In genomic region chr12:67546718-67547117, GRCh38 we compare ENCODE assay signal across 26 cellular contexts.
"Had no signal": no experiment of that assay in that cellular context is flagged by ENCODE, and none has a peak within 500 bp of the region (broad histone marks: within the 10 kb centered on the region; RNA-seq: fewer than 3 reads in every experiment).

No MANE protein-coding gene starts in this region.

- H3K36me3 Mint-ChIP-seq: IgD-negative memory B cell had no signal

- H3K9me3 Mint-ChIP-seq: activated B cell treated with CpG ODN at 0.5 μM for 24 hours, IgD-negative memory B cell had no signal

- H3K4me3 ChIP-seq: adrenal gland, breast epithelium, Peyer's patch had no signal

- H3K27ac ChIP-seq: adrenal gland, breast epithelium had no signal

- H3K9me3 ChIP-seq: adrenal gland, breast epithelium, Peyer's patch had no signal

- H3K27ac Mint-ChIP-seq: activated B cell treated with CpG ODN at 0.5 μM for 24 hours; activated CD4-positive, alpha-beta memory T cell treated with anti-CD3 and anti-CD28 coated beads, Interleukin-2, amount 10 ng/mL, durations not matched to agents 7 days and 5 days; activated naive CD8-positive, alpha-beta T cell treated with anti-CD3 and anti-CD28 coated beads, Interleukin-2, amount 10 ng/mL, durations not matched to agents 7 days and 5 days; activated T-helper 17 cell treated with anti-CD3 and anti-CD28 coated beads, Interleukin-2, amount 50 U/mL, for 72 hours; IgD-negative memory B cell had no signal

- DNase-seq: activated B cell treated with CpG ODN at 0.5 μM for 24 hours; activated CD4-positive, alpha-beta memory T cell treated with anti-CD3 and anti-CD28 coated beads, Interleukin-2, amount 10 ng/mL, durations not matched to agents 7 days and 5 days; activated CD4-positive, alpha-beta T cell treated with anti-CD3 and anti-CD28 coated beads for 1 hour; activated CD4-positive, alpha-beta T cell treated with anti-CD3 and anti-CD28 coated beads, Interleukin-2, amount 50 U/mL, for 1 hour; activated gamma-delta T cell; activated naive CD4-positive, alpha-beta T cell treated with anti-CD3 and anti-CD28 coated beads, Interleukin-2, amount 50 U/mL, for 16 hours; activated naive CD8-positive, alpha-beta T cell treated with anti-CD3 and anti-CD28 coated beads, Interleukin-2, amount 10 ng/mL, durations not matched to agents 7 days and 5 days; activated T-cell treated with anti-CD3 and anti-CD28 coated beads for 4 hours; activated T-cell treated with anti-CD3 and anti-CD28 coated beads, Interleukin-2, amount 50 U/mL, for 48 hours; adrenal gland; anterior cingulate cortex; caudate nucleus; KG1; NCI-H1048; NCI-H2029; NCI-H2107; NCI-H446; NCI-H524 treated with DMSO at 0.1 percent for 48 hours; NCI-H82; Peyer's patch; SHP77; T-helper 2 cell; T1000 had no signal

- H3K36me3 ChIP-seq: adrenal gland, breast epithelium, Peyer's patch had no signal

- H3K27me3 Mint-ChIP-seq: activated B cell treated with CpG ODN at 0.5 μM for 24 hours; activated naive CD8-positive, alpha-beta T cell treated with anti-CD3 and anti-CD28 coated beads, Interleukin-2, amount 10 ng/mL, durations not matched to agents 7 days and 5 days; activated T-helper 17 cell treated with anti-CD3 and anti-CD28 coated beads, Interleukin-2, amount 50 U/mL, for 72 hours had no signal

- H3K27me3 ChIP-seq: adrenal gland, breast epithelium, Peyer's patch had no signal

- H3K4me1 ChIP-seq: adrenal gland, breast epithelium had no signal

- H3K4me3 Mint-ChIP-seq: activated B cell treated with CpG ODN at 0.5 μM for 24 hours; activated CD4-positive, alpha-beta memory T cell treated with anti-CD3 and anti-CD28 coated beads, Interleukin-2, amount 10 ng/mL, durations not matched to agents 7 days and 5 days; activated naive CD8-positive, alpha-beta T cell treated with anti-CD3 and anti-CD28 coated beads, Interleukin-2, amount 10 ng/mL, durations not matched to agents 7 days and 5 days; activated T-helper 17 cell treated with anti-CD3 and anti-CD28 coated beads, Interleukin-2, amount 50 U/mL, for 72 hours; IgD-negative memory B cell had no signal

- ATAC-seq: activated T-helper 17 cell treated with anti-CD3 and anti-CD28 coated beads, Interleukin-2, amount 50 U/mL, for 72 hours had no signal
